ENCODE assay signal across 19 cellular contexts in genomic region chr17:12709063-12709462, GRCh38. TPM values are rescaled to one million over a fixed set of nuclear protein-coding genes. Genes with fewer than 3 reads are reported as not detected.
"Had no signal": no experiment of that assay in that cellular context is flagged by ENCODE, and none has a peak within 500 bp of the region (broad histone marks: within the 10 kb centered on the region; RNA-seq: fewer than 3 reads in every experiment).

No MANE protein-coding gene starts in this region.

- DNase-seq: activated naive CD4-positive, alpha-beta T cell; activated T-cell treated with anti-CD3 and anti-CD28 coated beads for 4 hours; aorta; caudate nucleus; erythroblast; hypothalamus; kidney; nephron progenitor cell; occipital lobe; right lobe of liver; spleen; stimulated activated naive CD8-positive, alpha-beta T cell treated with anti-CD3 and anti-CD28 coated beads, Interleukin-15, amount 100 ng/mL, for 72 hours; SW 1271; testis; upper lobe of left lung had no signal

- H3K4me3 ChIP-seq: right lobe of liver, spleen, testis, upper lobe of left lung had no signal

- FAIRE-seq: colon, kidney had no signal

- H3K36me3 ChIP-seq: right lobe of liver, spleen, upper lobe of left lung had no signal

- H3K9me3 Mint-ChIP-seq: nephron progenitor cell had no signal

- H3K9me3 ChIP-seq: right lobe of liver, spleen, testis, upper lobe of left lung had no signal

- H3K27ac Mint-ChIP-seq: mesothelial cell of epicardium; nephron progenitor cell; progenitor cell of endocrine pancreas; stimulated activated naive CD8-positive, alpha-beta T cell treated with anti-CD3 and anti-CD28 coated beads, Interleukin-15, amount 100 ng/mL, for 72 hours had no signal

- H3K4me1 ChIP-seq: right lobe of liver, spleen, testis, upper lobe of left lung had no signal

- ATAC-seq: right lobe of liver; stimulated activated naive CD8-positive, alpha-beta T cell treated with anti-CD3 and anti-CD28 coated beads, Interleukin-15, amount 100 ng/mL, for 72 hours had no signal

- H3K36me3 Mint-ChIP-seq: mesothelial cell of epicardium had no signal

- H3K27ac ChIP-seq: right lobe of liver, spleen, testis, upper lobe of left lung had no signal

- H3K27me3 ChIP-seq: spleen, testis, upper lobe of left lung had no signal

RNA-seq across cellular contexts. Expression of gene MYOCD, which starts 43.4 kb away (rescaled TPM):
- total RNA-seq: T-helper 2 cell treated with Interferon-gamma antibody and Interleukin-4, amounts not matched to agents 100 ng/mL and 5 ng/mL, for 36 hours had no signal
